ENCODE assay signal across 8 cellular contexts in the genomic region with DNA sequence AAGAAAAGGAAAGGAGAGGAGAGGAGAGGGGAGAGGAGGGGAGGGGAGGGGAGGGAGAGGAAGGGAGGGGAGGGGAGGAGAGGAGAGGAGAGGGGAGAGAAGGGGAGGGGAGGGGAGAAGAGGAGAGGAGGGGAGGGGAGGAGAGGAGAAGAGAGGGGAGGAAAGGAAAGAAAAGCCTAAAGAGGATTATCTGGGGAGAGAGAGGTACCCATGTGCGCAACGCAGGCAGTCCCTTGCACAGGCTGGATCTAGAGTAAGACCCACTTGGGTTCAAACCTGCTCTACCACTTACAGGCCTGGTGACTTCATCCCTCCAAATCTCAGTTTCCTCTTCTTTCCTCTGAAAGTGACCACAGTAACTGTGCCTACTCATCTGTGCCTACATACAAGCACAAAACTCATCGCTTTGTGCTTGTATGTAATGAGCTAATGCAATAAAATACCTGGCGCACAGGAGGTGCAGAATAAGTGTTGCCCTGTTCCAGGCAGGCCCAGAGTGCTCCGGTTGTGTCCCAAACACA. TPM values are rescaled to one million over a fixed set of nuclear protein-coding genes. Genes with fewer than 3 reads are reported as not detected.
A peak's percentile ranks its signal among the peaks of the same experiment; 100 is the strongest.
DNase-seq lines count a peak whose midpoint lies in the region; ATAC-seq and TF ChIP-seq lines count a peak whose summit lies in the region.

No MANE protein-coding gene starts in this region.

- H2BK120ac ChIP-seq in mesendoderm (ENCODE audit: low read depth, low read length): no peak overlapping the region

- peak overlapping the region; percentile 69 for H3K56ac ChIP-seq in mesendoderm (ENCODE audit: low read length)

- DNase-seq in BE2C (no peak), mesendoderm (no peak), NCI-H345 treated with DMSO at 0.1 percent for 48 hours (lab: John Stamatoyannopoulos, UW; ENCODE audit: unreplicated experiment) (no peak), superior temporal gyrus (ENCODE audit: extremely low spot score) (no peak), HCEC 1CT (no peak)
- DNase-seq in activated CD4-positive, alpha-beta memory T cell treated with anti-CD3 and anti-CD28 coated beads, Interleukin-2, amount 10 ng/mL, durations not matched to agents 7 days and 5 days: no peak

- H3K27ac ChIP-seq in HUES6 (ENCODE audit: low read depth, low read length): peak overlapping the region; percentile 4; the same call in 1 of the 2 replicates
- no peak overlapping the region for H3K27ac ChIP-seq in mesendoderm (ENCODE audit: low read depth, low read length)

- TF ChIP-seq CTCF in BE2C (IDR thresholded peaks at IDR 0.05; ENCODE audit: low read depth, low read length): no peak

- peaks cover 19% of the 10 kb centered on the region for H3K79me1 ChIP-seq in mesendoderm (ENCODE audit: low read length)

- H4K8ac ChIP-seq in mesendoderm (ENCODE audit: low read depth, low read length): no peak overlapping the region

- H3K79me2 ChIP-seq in mesendoderm (ENCODE audit: control insufficient read depth, insufficient read depth, low read length): peaks cover 24% of the 10 kb centered on the region

- no peak overlapping the region for H4K5ac ChIP-seq in mesendoderm (ENCODE audit: low read length)

- no peak overlapping the region for H2BK15ac ChIP-seq in mesendoderm (replicated peaks; ENCODE audit: low read depth)

- H3K9me3 ChIP-seq in BE2C (no peaks in the 10 kb centered on the region), HUES6 (ENCODE audit: control insufficient read depth, insufficient read depth, low read depth, low read length) (no peaks in the 10 kb centered on the region)

- H3K4me1 ChIP-seq in BE2C (peaks cover 5% of the 10 kb centered on the region; the same call in 1 of the 2 replicates), HUES6 (ENCODE audit: control insufficient read depth, insufficient read depth, low read length) (peaks cover 16% of the 10 kb centered on the region), mesendoderm (ENCODE audit: control insufficient read depth, low read depth, low read length) (peaks cover 4% of the 10 kb centered on the region)

- H3K27me3 ChIP-seq in BE2C (no peaks in the 10 kb centered on the region), HUES6 (ENCODE audit: control insufficient read depth, insufficient read depth, low read length) (no peaks in the 10 kb centered on the region), mesendoderm (ENCODE audit: insufficient read depth, low read length, poor library complexity) (no peaks in the 10 kb centered on the region)

- H3K4ac ChIP-seq in mesendoderm (ENCODE audit: low read depth, low read length): no peak overlapping the region

- H3K23ac ChIP-seq in mesendoderm (ENCODE audit: low read length): no peak overlapping the region

- ATAC-seq in HG02840 (IDR thresholded peaks at IDR 0.05; ENCODE audit: low FRiP score, unreplicated experiment): no peak

- peak overlapping the region; percentile 81 for H3K4me3 Mint-ChIP-seq in activated CD4-positive, alpha-beta memory T cell treated with anti-CD3 and anti-CD28 coated beads, Interleukin-2, amount 10 ng/mL, durations not matched to agents 7 days and 5 days

- H2AK5ac ChIP-seq in mesendoderm (ENCODE audit: low read length): no peak overlapping the region

- H3K9me3 Mint-ChIP-seq in activated CD4-positive, alpha-beta memory T cell treated with anti-CD3 and anti-CD28 coated beads, Interleukin-2, amount 10 ng/mL, durations not matched to agents 7 days and 5 days: no peaks in the 10 kb centered on the region

- H3K9ac ChIP-seq in HUES6 (ENCODE audit: low read length): peak overlapping the region; percentile 9
- H3K9ac ChIP-seq in mesendoderm (ENCODE audit: low read length): peak overlapping the region; percentile 64

- H3K36me3 ChIP-seq in BE2C (peaks cover 15% of the 10 kb centered on the region), HUES6 (ENCODE audit: control insufficient read depth, insufficient read depth, low read length) (peaks cover 15% of the 10 kb centered on the region), mesendoderm (ENCODE audit: control insufficient read depth, insufficient read depth, low read length) (no peaks in the 10 kb centered on the region)

- WGBS in mesendoderm (ENCODE audit: extremely low coverage, insufficient coverage, low lambda C conversion rate): no CpG with 5 or more reads among the region's 5 CpGs

- H3K27me3 Mint-ChIP-seq in activated CD4-positive, alpha-beta memory T cell treated with anti-CD3 and anti-CD28 coated beads, Interleukin-2, amount 10 ng/mL, durations not matched to agents 7 days and 5 days: no peaks in the 10 kb centered on the region

- POLR2A ChIA-PET in activated CD4-positive, alpha-beta memory T cell treated with anti-CD3 and anti-CD28 coated beads, Interleukin-2, amount 10 ng/mL, durations not matched to agents 7 days and 5 days (lab: Charles Lee): interaction anchor here (1.4 to 3.1 kb wide), 6 partner anchors 22 to 1201 kb away, joined by 3 to 23 read pairs (median 8); partner anchors contain the start of genes COPE, DDX49, FCHO1 and JAK3

- H2BK5ac ChIP-seq in mesendoderm (ENCODE audit: low read length): no peak overlapping the region

- H3K27ac Mint-ChIP-seq in activated CD4-positive, alpha-beta memory T cell treated with anti-CD3 and anti-CD28 coated beads, Interleukin-2, amount 10 ng/mL, durations not matched to agents 7 days and 5 days: peak overlapping the region; percentile 75

- peak overlapping the region; percentile 15 for H3K4me2 ChIP-seq in mesendoderm (ENCODE audit: low read length)

- H3K4me3 ChIP-seq in BE2C (ENCODE audit: low read depth, low read length): peak overlapping the region; percentile 73
- peak overlapping the region; percentile 77 for H3K4me3 ChIP-seq in HUES6 (ENCODE audit: low read depth, low read length)
- no peak overlapping the region for H3K4me3 ChIP-seq in mesendoderm (ENCODE audit: low read length)

- no peak overlapping the region for H3K18ac ChIP-seq in mesendoderm (ENCODE audit: low read length)

- H3K4me1 Mint-ChIP-seq in activated CD4-positive, alpha-beta memory T cell treated with anti-CD3 and anti-CD28 coated beads, Interleukin-2, amount 10 ng/mL, durations not matched to agents 7 days and 5 days: peaks cover 38% of the 10 kb centered on the region

- CTCF ChIA-PET in activated CD4-positive, alpha-beta memory T cell treated with anti-CD3 and anti-CD28 coated beads, Interleukin-2, amount 10 ng/mL, durations not matched to agents 7 days and 5 days (lab: Charles Lee): interaction anchor here (1.1 to 2.2 kb wide), 4 partner anchors 13 to 141 kb away, joined by 3 to 11 read pairs (median 4); partner anchors contain the start of gene RPL18A

- H3K36me3 Mint-ChIP-seq in activated CD4-positive, alpha-beta memory T cell treated with anti-CD3 and anti-CD28 coated beads, Interleukin-2, amount 10 ng/mL, durations not matched to agents 7 days and 5 days (ENCODE audit: low read depth): peaks cover 8% of the 10 kb centered on the region

RNA-seq across cellular contexts. Expression of gene MAP1S, which starts 0.8 kb away (rescaled TPM):
- polyA plus RNA-seq in BE2C (2012; ENCODE audit: insufficient read depth, insufficient read length, low read depth): 288 TPM
- total RNA-seq in activated CD4-positive, alpha-beta memory T cell treated with anti-CD3 and anti-CD28 coated beads, Interleukin-2, amount 10 ng/mL, durations not matched to agents 7 days and 5 days: 10 to 100 TPM; 66.2 to 76.2 TPM
- 51.4 TPM for polyA plus RNA-seq in mesendoderm (2013, experiment 1 of 2)
- polyA plus RNA-seq in mesendoderm (2013, experiment 2 of 2): 54.7 TPM

RNA-seq across cellular contexts. Expression of gene UNC13A, which starts 30.4 kb away (rescaled TPM):
- polyA plus RNA-seq in BE2C (2012; ENCODE audit: insufficient read depth, insufficient read length, low read depth): 47.3 TPM
- under 1 TPM in 1 of 2 experiments, not detected in 1; 0.03 TPM for total RNA-seq in activated CD4-positive, alpha-beta memory T cell treated with anti-CD3 and anti-CD28 coated beads, Interleukin-2, amount 10 ng/mL, durations not matched to agents 7 days and 5 days
- polyA plus RNA-seq in mesendoderm (2013, experiment 1 of 2): 11.5 TPM
- 11.3 TPM for polyA plus RNA-seq in mesendoderm (2013, experiment 2 of 2)

RNA-seq across cellular contexts. Expression of gene FCHO1, which starts 32.8 kb away (rescaled TPM):
- 7.0 TPM for polyA plus RNA-seq in BE2C (2012; ENCODE audit: insufficient read depth, insufficient read length, low read depth)
- total RNA-seq in activated CD4-positive, alpha-beta memory T cell treated with anti-CD3 and anti-CD28 coated beads, Interleukin-2, amount 10 ng/mL, durations not matched to agents 7 days and 5 days: 10 to 100 TPM; 64.8 to 76.7 TPM
- 11.5 TPM for polyA plus RNA-seq in mesendoderm (2013, experiment 1 of 2)
- 11.3 TPM for polyA plus RNA-seq in mesendoderm (2013, experiment 2 of 2)
